9 cellular contexts compared by ENCODE assay signal in genomic region chr11:66694732-66695207, GRCh38. TPM values are rescaled to one million over a fixed set of nuclear protein-coding genes. Genes with fewer than 3 reads are reported as not detected.
A peak's percentile ranks its signal among the peaks of the same experiment; 100 is the strongest.
DNase-seq lines count a peak whose midpoint lies in the region; ATAC-seq, FAIRE-seq and TF ChIP-seq lines count a peak whose summit lies in the region.
"Had no signal": no experiment of that assay in that cellular context is flagged by ENCODE, and none has a peak within 500 bp of the region (broad histone marks: within the 10 kb centered on the region; RNA-seq: fewer than 3 reads in every experiment).

No MANE protein-coding gene starts in this region.

- peaks cover 36% of the 10 kb centered on the region for H3K36me3 Mint-ChIP-seq in Caco-2 (ENCODE audit: insufficient read depth, unreplicated experiment)
- peaks cover 1% of the 10 kb centered on the region for H3K36me3 Mint-ChIP-seq in central memory CD8-positive, alpha-beta T cell (ENCODE audit: insufficient read depth)
- H3K36me3 Mint-ChIP-seq: activated naive CD4-positive, alpha-beta T cell treated with anti-CD3 and anti-CD28 coated beads, Interleukin-2, amount 50 U/mL, for 24 hours had no signal

- peak; percentile 98 to 99 for DNase-seq in Caco-2
- DNase-seq in NCI-H510A (lab: John Stamatoyannopoulos, UW), result peak; percentile 95
- DNase-seq in activated CD4-positive, CD25-positive, alpha-beta regulatory T cell treated with anti-CD3 and anti-CD28 coated beads, Interleukin-2, amount 50 U/mL, for 16 hours (ENCODE audit: low read depth, low spot score), result peak; percentile 69
- peak; percentile 74 to 76 for DNase-seq in central memory CD8-positive, alpha-beta T cell (ENCODE audit: low spot score in 2 of 2)
- peak; percentile 94 for DNase-seq in keratinocyte (ENCODE audit: low read depth, low spot score)
- DNase-seq in stimulated activated CD4-positive, alpha-beta T cell treated with anti-CD3 and anti-CD28 coated beads, Interleukin-1b, Interleukin-23, amount 100 ng/mL, for 48 hours, result peak; percentile 81

- no peak overlapping the region for H3K27ac Mint-ChIP-seq in Caco-2 (ENCODE audit: unreplicated experiment)
- no peak overlapping the region for H3K27ac Mint-ChIP-seq in central memory CD8-positive, alpha-beta T cell (ENCODE audit: low read depth)
- H3K27ac Mint-ChIP-seq: activated naive CD4-positive, alpha-beta T cell treated with anti-CD3 and anti-CD28 coated beads, Interleukin-2, amount 50 U/mL, for 24 hours had no signal

- POLR2A ChIA-PET in Caco-2 (lab: Charles Lee), result no interaction called here

- intact Hi-C loops in Caco-2 (cut with micrococcal nuclease; ENCODE audit: unreplicated experiment), result loop anchor here (1.0 to 2.0 kb wide), 6 partner anchors 16 to 282 kb away; partner anchors contain the start of gene SPTBN2

- ATAC-seq in HG03066 (IDR thresholded peaks at IDR 0.05; ENCODE audit: low read depth, unreplicated experiment), result peak; percentile 54
- peak; percentile 54 for ATAC-seq in central memory CD8-positive, alpha-beta T cell (replicated peaks; ENCODE audit: extremely low read depth, poor library complexity, severe bottlenecking)
- ATAC-seq in GM19397 (IDR thresholded peaks at IDR 0.05; ENCODE audit: unreplicated experiment), result no peak

- peak overlapping the region; percentile 62 for H2AFZ ChIP-seq in keratinocyte (ENCODE audit: control insufficient read depth, low read length)

- H3K4me2 ChIP-seq in keratinocyte (ENCODE audit: control insufficient read depth, extremely low read depth, insufficient read depth, low read depth, low read length), result no peak overlapping the region

- H4K20me1 ChIP-seq in keratinocyte (ENCODE audit: control insufficient read depth, extremely low read depth, insufficient read depth, low read length), result no peaks in the 10 kb centered on the region

- no peaks in the 10 kb centered on the region for H3K9me3 ChIP-seq in Caco-2
- H3K9me3 ChIP-seq in keratinocyte (ENCODE audit: control insufficient read depth, low read depth, low read length), result no peaks in the 10 kb centered on the region

- no peak overlapping the region for H3K27ac ChIP-seq in keratinocyte (ENCODE audit: control insufficient read depth, insufficient read depth, low read length)

- H3K9me3 Mint-ChIP-seq in Caco-2 (ENCODE audit: unreplicated experiment), result no peaks in the 10 kb centered on the region
- no peaks in the 10 kb centered on the region for H3K9me3 Mint-ChIP-seq in central memory CD8-positive, alpha-beta T cell
- H3K9me3 Mint-ChIP-seq: activated naive CD4-positive, alpha-beta T cell treated with anti-CD3 and anti-CD28 coated beads, Interleukin-2, amount 50 U/mL, for 24 hours had no signal

- peak; percentile 99 for TF ChIP-seq CTCF in Caco-2 (IDR thresholded peaks at IDR 0.05; ENCODE audit: insufficient read depth in 1 of 2, low read depth in 1 of 2, low read length in 1 of 2, severe bottlenecking in 1 of 2, unreplicated experiment in 1 of 2)
- peak; percentile 95 to 100 (median 96) for TF ChIP-seq CTCF in keratinocyte (optimal IDR thresholded peaks at IDR 0.05 in 1 of 3, IDR thresholded peaks at IDR 0.05 in 1 of 3, conservative IDR thresholded peaks at IDR 0.05 in 1 of 3; ENCODE audit: extremely low read depth in 1 of 3, insufficient read depth in 2 of 3, low read length in 3 of 3)

- H3K4me1 Mint-ChIP-seq in Caco-2 (ENCODE audit: low read depth, unreplicated experiment), result no peaks in the 10 kb centered on the region
- no peaks in the 10 kb centered on the region for H3K4me1 Mint-ChIP-seq in central memory CD8-positive, alpha-beta T cell
- H3K4me1 Mint-ChIP-seq: activated naive CD4-positive, alpha-beta T cell treated with anti-CD3 and anti-CD28 coated beads, Interleukin-2, amount 50 U/mL, for 24 hours had no signal

- peak; percentile 94 for FAIRE-seq in keratinocyte (lab: Jason Lieb, UNC)

- no TSS peak for BruUV-seq in Caco-2 (replicated peaks; lab: Mats Ljungman, UMichigan)

- no peaks in the 10 kb centered on the region for H3K79me2 ChIP-seq in keratinocyte (ENCODE audit: control insufficient read depth, insufficient read depth, low read length)

- H3K27me3 ChIP-seq in Caco-2 (replicated peaks; ENCODE audit: control insufficient read depth, insufficient read depth, low read length) (no peaks in the 10 kb centered on the region), keratinocyte (ENCODE audit: control insufficient read depth, extremely low read depth, insufficient read depth, low read length) (no peaks in the 10 kb centered on the region)

- H3K9ac ChIP-seq in keratinocyte (ENCODE audit: control insufficient read depth, extremely low read depth, insufficient read depth, low read length), result no peak overlapping the region

- CTCF ChIA-PET in Caco-2 (lab: Charles Lee), result interaction anchor here (0.9 to 1.0 kb wide), 3 partner anchors 16 to 139 kb away, joined by 4 to 11 read pairs (median 4); no protein-coding TSS in a partner anchor

- H3K4me3 Mint-ChIP-seq in Caco-2 (ENCODE audit: unreplicated experiment), result no peak overlapping the region
- H3K4me3 Mint-ChIP-seq in central memory CD8-positive, alpha-beta T cell, result no peak overlapping the region
- H3K4me3 Mint-ChIP-seq: activated naive CD4-positive, alpha-beta T cell treated with anti-CD3 and anti-CD28 coated beads, Interleukin-2, amount 50 U/mL, for 24 hours had no signal

- H3K9me1 ChIP-seq in keratinocyte (ENCODE audit: control insufficient read depth, extremely low read depth, insufficient read depth, low read length), result no peaks in the 10 kb centered on the region

- no peaks in the 10 kb centered on the region for H3K27me3 Mint-ChIP-seq in Caco-2 (ENCODE audit: insufficient read depth, unreplicated experiment)
- peaks cover 10% of the 10 kb centered on the region for H3K27me3 Mint-ChIP-seq in central memory CD8-positive, alpha-beta T cell
- H3K27me3 Mint-ChIP-seq: activated naive CD4-positive, alpha-beta T cell treated with anti-CD3 and anti-CD28 coated beads, Interleukin-2, amount 50 U/mL, for 24 hours had no signal

- peaks cover 3% of the 10 kb centered on the region; the same call in 1 of the 2 replicates for H3K4me1 ChIP-seq in Caco-2
- H3K4me1 ChIP-seq in keratinocyte (ENCODE audit: control insufficient read depth, extremely low read depth, insufficient read depth, low read length), result peaks cover 10% of the 10 kb centered on the region

- H3K36me3 ChIP-seq in Caco-2 (ENCODE audit: control insufficient read depth, insufficient read depth, low read length) (peaks cover 5% of the 10 kb centered on the region; the same call in 1 of the 2 replicates), keratinocyte (ENCODE audit: control insufficient read depth in 2 of 2, extremely low read depth in 1 of 2, insufficient read depth in 2 of 2, low read length in 2 of 2) (peaks cover 30 to 31% of the 10 kb centered on the region in 2 experiments)

- no peak overlapping the region for H3K4me3 ChIP-seq in Caco-2 (ENCODE audit: low read depth, low read length)
- no peak overlapping the region for H3K4me3 ChIP-seq in keratinocyte (ENCODE audit: control insufficient read depth in 2 of 3, extremely low read depth in 1 of 3, insufficient read depth in 2 of 3, low read depth in 1 of 3, low read length in 3 of 3)

- dilution Hi-C loops in keratinocyte (cut with MboI; ENCODE audit: extremely low pct_ligation_motif_present, low sequenced_read_pairs), result loop anchor here (25.0 kb wide), 1 partner anchor 93 kb away; no protein-coding TSS in a partner anchor

RNA-seq across cellular contexts. Expression of gene RBM4B, which starts 17.1 kb away (rescaled TPM):
- total RNA-seq in Caco-2 (2022), result 39.8 and 45.8 TPM in 2 replicates
- 17.2 to 20.9 TPM (median 17.9 TPM) in 3 replicates for polyA plus RNA-seq in keratinocyte
- 7.3 TPM for polyA plus RNA-seq in keratinocyte (2011; ENCODE audit: low read depth)
- 8.5 and 12.3 TPM in 2 replicates for polyA plus RNA-seq in keratinocyte (2011; cell fraction: cytosol; rRNA removed)
- polyA plus RNA-seq in keratinocyte (2011; cell fraction: nucleus; rRNA removed), result 20.6 and 21.2 TPM in 2 replicates
- 8.5 and 12.4 TPM in 2 replicates for polyA plus RNA-seq in keratinocyte (2012; ENCODE audit: low replicate concordance)
- polyA minus RNA-seq in keratinocyte, result 8.4 to 18.3 TPM (median 14.8 TPM) in 3 replicates
- polyA minus RNA-seq in keratinocyte (2011; cell fraction: cytosol; rRNA and poly(A)+ RNA removed), result 5.6 TPM
- 5.5 and 8.3 TPM in 2 replicates for polyA minus RNA-seq in keratinocyte (2011; cell fraction: nucleus; rRNA and poly(A)+ RNA removed)

RNA-seq across cellular contexts. Expression of gene SPTBN2, which starts 34.2 kb away (rescaled TPM):
- 37.6 and 45.0 TPM in 2 replicates for total RNA-seq in Caco-2 (2022)
- polyA plus RNA-seq in keratinocyte, result 7.8 to 14.7 TPM (median 11.1 TPM) in 3 replicates
- polyA plus RNA-seq in keratinocyte (2011; ENCODE audit: low read depth), result 60.9 TPM
- 5.6 and 11.6 TPM in 2 replicates for polyA plus RNA-seq in keratinocyte (2011; cell fraction: cytosol; rRNA removed)
- polyA plus RNA-seq in keratinocyte (2011; cell fraction: nucleus; rRNA removed), result 54.0 and 57.5 TPM in 2 replicates
- polyA plus RNA-seq in keratinocyte (2012; ENCODE audit: low replicate concordance), result 17.2 and 51.6 TPM in 2 replicates
- polyA minus RNA-seq in keratinocyte, result 16.9 to 32.8 TPM (median 29.5 TPM) in 3 replicates
- polyA minus RNA-seq in keratinocyte (2011; cell fraction: cytosol; rRNA and poly(A)+ RNA removed), result 23.2 TPM
- 32.8 and 35.9 TPM in 2 replicates for polyA minus RNA-seq in keratinocyte (2011; cell fraction: nucleus; rRNA and poly(A)+ RNA removed)

RNA-seq across cellular contexts. Expression of gene RBM4, which starts 56.3 kb away (rescaled TPM):
- total RNA-seq in Caco-2 (2022), result 257 and 273 TPM in 2 replicates
- polyA plus RNA-seq in keratinocyte, result 153 to 190 TPM (median 171 TPM) in 3 replicates
- 79.4 TPM for polyA plus RNA-seq in keratinocyte (2011; ENCODE audit: low read depth)
- 129 and 150 TPM in 2 replicates for polyA plus RNA-seq in keratinocyte (2011; cell fraction: cytosol; rRNA removed)
- polyA plus RNA-seq in keratinocyte (2011; cell fraction: nucleus; rRNA removed), result 125 and 145 TPM in 2 replicates
- polyA plus RNA-seq in keratinocyte (2012; ENCODE audit: low replicate concordance), result 118 and 132 TPM in 2 replicates
- polyA minus RNA-seq in keratinocyte, result 86.0 to 178 TPM (median 150 TPM) in 3 replicates
- polyA minus RNA-seq in keratinocyte (2011; cell fraction: cytosol; rRNA and poly(A)+ RNA removed), result 94.6 TPM
- 41.3 and 55.9 TPM in 2 replicates for polyA minus RNA-seq in keratinocyte (2011; cell fraction: nucleus; rRNA and poly(A)+ RNA removed)
